ENCODE assay signal across 34 cellular contexts in the genomic region with DNA sequence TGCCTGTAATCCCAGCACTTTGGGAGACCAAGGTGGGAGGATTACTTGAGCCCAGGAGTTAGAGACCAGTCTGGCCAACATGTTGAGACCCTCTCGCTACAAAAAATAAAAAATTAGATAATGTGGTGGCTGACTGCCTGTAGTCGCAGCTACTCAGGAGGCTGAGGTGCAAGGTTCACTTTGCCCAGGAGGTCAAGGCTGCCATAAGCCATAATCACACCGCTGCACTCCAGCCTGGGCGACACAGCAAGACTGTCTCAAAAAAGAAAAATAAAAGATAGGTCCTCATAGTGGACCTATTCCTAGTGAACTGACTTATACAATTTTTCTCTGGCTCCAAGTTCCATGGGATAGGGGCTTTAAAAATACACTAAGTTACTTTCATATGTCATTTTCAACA. TPM values are rescaled to one million over a fixed set of nuclear protein-coding genes. Genes with fewer than 3 reads are reported as not detected.
"Had no signal": no experiment of that assay in that cellular context is flagged by ENCODE, and none has a peak within 500 bp of the region (broad histone marks: within the 10 kb centered on the region; RNA-seq: fewer than 3 reads in every experiment).

No MANE protein-coding gene starts in this region.

- H3K36me3 ChIP-seq: MG63 had no signal

- H3K9me3 ChIP-seq: MG63 had no signal

- H3K27ac ChIP-seq: KMS-11 had no signal

- H3K9ac ChIP-seq: KMS-11 had no signal

- DNase-seq: Karpas-422, Kasumi-1, MG63, MM.1S, NCI-H1048, NCI-H1092, NCI-H1092 treated with DMSO at 0.1 percent for 48 hours, NCI-H1105, NCI-H1105 treated with DMSO at 0.1 percent for 48 hours, NCI-H1417, NCI-H1417 treated with DMSO at 0.1 percent for 48 hours, NCI-H1436, NCI-H1436 treated with DMSO at 0.1 percent for 48 hours, NCI-H146, NCI-H1694, NCI-H1694 treated with DMSO at 0.1 percent for 48 hours, NCI-H187, NCI-H187 treated with DMSO at 0.1 percent for 48 hours, NCI-H1930, NCI-H2029, NCI-H2029 treated with DMSO at 0.1 percent for 48 hours, NCI-H2081, NCI-H2081 treated with DMSO at 0.1 percent for 48 hours, NCI-H2107, NCI-H2171, NCI-H2171 treated with DMSO at 0.1 percent for 48 hours, NCI-H2227 treated with DMSO at 0.1 percent for 48 hours, NCI-H226, NCI-H345, NCI-H446, NCI-H446 treated with DMSO at 0.1 percent for 48 hours, NCI-H510A had no signal

- H3K4me3 ChIP-seq: MG63 had no signal

- H3K27me3 ChIP-seq: MG63 had no signal

- H3K4me2 ChIP-seq: KMS-11 had no signal

RNA-seq across cellular contexts. Expression of a gene that starts 44.8 kb away (rescaled TPM):
- total RNA-seq: LHCN-M2 had no signal
